1 cellular context compared by ENCODE assay signal in the genomic region with DNA sequence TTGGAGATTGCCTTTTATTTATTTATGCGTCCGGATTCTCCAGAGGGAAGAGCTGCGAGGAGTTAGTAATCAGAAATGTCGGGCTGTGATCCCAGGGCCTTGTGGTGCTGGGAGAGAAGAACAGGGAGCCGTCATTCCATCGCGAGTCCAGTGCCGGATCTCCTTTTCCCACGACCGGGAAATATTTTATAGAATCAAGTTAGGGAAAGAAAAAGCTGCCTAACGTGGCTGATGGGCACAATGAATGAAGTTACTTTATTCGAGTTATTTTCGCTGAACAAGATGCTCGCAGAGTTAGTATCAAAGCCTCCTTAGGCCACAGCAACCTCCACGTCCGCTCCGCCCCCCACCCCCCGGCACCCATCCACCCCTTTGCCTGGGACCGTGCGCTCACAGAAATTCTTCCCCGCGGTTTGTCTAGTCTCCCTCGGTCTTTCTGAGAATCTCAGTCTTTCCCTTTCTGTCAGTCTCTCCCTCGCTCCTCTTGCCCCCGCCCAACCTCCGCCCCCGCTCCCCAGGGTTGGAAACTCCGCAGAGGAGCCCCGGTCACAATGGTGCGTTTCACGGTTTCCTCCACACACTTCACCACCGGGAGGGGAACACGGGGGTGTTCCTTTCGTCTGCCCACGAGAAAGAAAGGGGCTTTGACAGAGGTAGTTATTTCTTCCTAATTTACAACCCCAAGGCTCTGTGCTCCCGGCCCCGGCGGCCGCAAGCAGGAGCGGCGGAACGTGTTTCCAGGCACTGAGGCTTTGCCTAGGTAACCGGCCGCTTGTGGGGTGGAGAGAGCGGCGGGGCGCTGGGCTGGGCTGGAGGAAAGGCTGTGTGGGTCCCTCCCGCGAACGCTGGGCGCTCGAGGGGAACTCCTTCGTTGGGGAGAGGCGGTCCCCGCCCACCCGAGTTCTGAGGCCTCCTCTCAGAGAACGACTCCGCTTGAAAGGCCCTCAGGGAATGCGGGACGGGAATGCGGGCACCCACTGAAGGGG.
TF ChIP-seq lines count a peak whose summit lies in the region.

No MANE protein-coding gene starts in this region.

TF ChIP-seq in SK-N-SH, 30 proteins besides CTCF, POLR2A, EP300 and RAD21 (continued from another document):
- TF ChIP-seq REST (IDR thresholded peaks at IDR 0.05; ENCODE audit: low read depth, low read length) = no peak
- TF ChIP-seq PBX3 (IDR thresholded peaks at IDR 0.05) = no peak
- no peak for TF ChIP-seq POLR2AphosphoS5 (IDR thresholded peaks at IDR 0.05; ENCODE audit: low read depth, low read length)
- TF ChIP-seq RXRA (IDR thresholded peaks at IDR 0.05; ENCODE audit: borderline replicate concordance, low read depth) = no peak
- TF ChIP-seq USF1 (IDR thresholded peaks at IDR 0.05; ENCODE audit: borderline replicate concordance, low read depth) = no peak
- no peak for TF ChIP-seq NRF1 (IDR thresholded peaks at IDR 0.05; ENCODE audit: low read depth, low read length)
- TF ChIP-seq SIN3A (IDR thresholded peaks at IDR 0.05; ENCODE audit: borderline replicate concordance, low read depth, low read length) = no peak; the same call in 1 of the 2 replicates
- TF ChIP-seq CHD2 (IDR thresholded peaks at IDR 0.05; ENCODE audit: low read length, partially characterized antibody) = no peak
TF ChIP-seq in SK-N-SH: peak in this region for 0.
